16 cellular contexts compared by ENCODE assay signal in the genomic region with DNA sequence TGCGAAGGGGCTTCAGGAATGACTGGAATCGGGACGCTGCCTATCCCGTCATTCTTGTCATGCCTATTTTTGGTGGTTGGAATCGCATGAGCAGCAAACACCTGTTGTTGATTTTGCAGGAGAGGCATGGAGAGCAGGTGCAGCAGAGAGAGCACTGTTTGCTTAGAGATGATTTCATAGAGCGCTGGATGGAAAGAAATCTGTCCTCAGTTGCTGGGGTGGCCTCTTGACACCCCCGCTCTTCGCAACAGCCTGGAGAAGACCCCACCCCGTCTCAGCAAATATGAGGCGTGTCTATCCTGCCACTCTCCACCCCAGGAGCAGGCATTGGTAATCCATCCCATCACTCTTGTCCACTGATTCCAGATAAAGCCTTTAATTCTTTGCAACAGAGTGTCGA. TPM values are rescaled to one million over a fixed set of nuclear protein-coding genes. Genes with fewer than 3 reads are reported as not detected.
A peak's percentile ranks its signal among the peaks of the same experiment; 100 is the strongest.
DNase-seq lines count a peak whose midpoint lies in the region; ATAC-seq and TF ChIP-seq lines count a peak whose summit lies in the region.
"Had no signal": no experiment of that assay in that cellular context is flagged by ENCODE, and none has a peak within 500 bp of the region (broad histone marks: within the 10 kb centered on the region; RNA-seq: fewer than 3 reads in every experiment).

No MANE protein-coding gene starts in this region.

- H3K9me3 ChIP-seq in left lung = no peaks in the 10 kb centered on the region
- H3K9me3 ChIP-seq in osteoblast (ENCODE audit: low read depth, low read length) = no peaks in the 10 kb centered on the region
- H3K9me3 ChIP-seq: MG63, testis had no signal

- ATAC-seq in left lung (peak; percentile 90), GM18517 (IDR thresholded peaks at IDR 0.05; ENCODE audit: unreplicated experiment) (no peak)
- ATAC-seq in stimulated activated naive CD8-positive, alpha-beta T cell treated with anti-CD3 and anti-CD28 coated beads, Interleukin-15, Interleukin-2, amounts not matched to agents 100 U/mL and 50 U/mL, for 24 hours = no peak
- ATAC-seq: activated CD8-positive, alpha-beta T cell treated with anti-CD3 and anti-CD28 coated beads for 36 hours; effector memory CD8-positive, alpha-beta T cell; left lobe of liver had no signal

- no peak overlapping the region for H3K4me3 ChIP-seq in left lung
- H3K4me3 ChIP-seq in osteoblast (ENCODE audit: insufficient read depth, low read length) = no peak overlapping the region
- H3K4me3 ChIP-seq: MG63, testis had no signal

- no peak overlapping the region for H3K4me2 ChIP-seq in osteoblast (ENCODE audit: insufficient read depth, low read length)

- H3K27me3 ChIP-seq in left lung (no peaks in the 10 kb centered on the region), osteoblast (ENCODE audit: insufficient read depth, low read length) (peaks cover 8% of the 10 kb centered on the region)
- H3K27me3 ChIP-seq: MG63, testis had no signal

- no peaks in the 10 kb centered on the region for H3K36me3 ChIP-seq in left lung
- no peaks in the 10 kb centered on the region for H3K36me3 ChIP-seq in osteoblast (ENCODE audit: insufficient read depth, low read length)
- H3K36me3 ChIP-seq: MG63 had no signal

- peak; percentile 82 for DNase-seq in COR-L47 (lab: John Stamatoyannopoulos, UW)
- peak; percentile 93 for DNase-seq in NCI-H146 (lab: John Stamatoyannopoulos, UW)
- peak; percentile 33 for DNase-seq in NCI-H526 treated with DMSO at 0.1 percent for 48 hours (lab: John Stamatoyannopoulos, UW)
- DNase-seq in left lung = peak in 1 of 2 donors; percentile 63
- DNase-seq in osteoblast (ENCODE audit: insufficient read length, low spot score, missing footprints) = no peak
- DNase-seq in stimulated activated naive CD8-positive, alpha-beta T cell treated with anti-CD3 and anti-CD28 coated beads, Interleukin-15, Interleukin-2, amounts not matched to agents 100 U/mL and 50 U/mL, for 24 hours = no peak
- no peak for DNase-seq in stimulated activated naive CD4-positive, alpha-beta T cell treated with Interleukin-2 at 50 U/mL for 16 hours (lab: John Stamatoyannopoulos, UW)
- DNase-seq: activated CD8-positive, alpha-beta T cell treated with anti-CD3 and anti-CD28 coated beads for 36 hours; effector memory CD8-positive, alpha-beta T cell; GF-D8; MG63; retina; stimulated activated CD4-positive, alpha-beta T cell treated with anti-CD3 and anti-CD28 coated beads, Interleukin-1b, Interleukin-23, amount 100 ng/mL, for 48 hours; testis had no signal

- intact Hi-C loops in left lung (cut with DNase I) = no loop called here

- no peak overlapping the region for H2AFZ ChIP-seq in osteoblast (ENCODE audit: low read length)

- H3K27ac ChIP-seq in left lung (peak overlapping the region in 1 of 2 donors; percentile 48), osteoblast (ENCODE audit: low read depth, low read length) (no peak overlapping the region)
- H3K27ac ChIP-seq: testis had no signal

- H3K79me2 ChIP-seq in osteoblast (ENCODE audit: insufficient read depth, low read length) = no peaks in the 10 kb centered on the region

- H4K20me1 ChIP-seq in osteoblast (ENCODE audit: insufficient read depth, low read length) = no peaks in the 10 kb centered on the region

- TF ChIP-seq CTCF in left lung (IDR thresholded peaks at IDR 0.05) (no peak), osteoblast (IDR thresholded peaks at IDR 0.05; ENCODE audit: extremely low read depth, low read depth, low read length) (no peak)

- H3K4me1 ChIP-seq in left lung (peaks cover 4 to 36% of the 10 kb centered on the region in 2 donors), osteoblast (ENCODE audit: insufficient read depth, low read length) (peaks cover 13% of the 10 kb centered on the region)

RNA-seq across cellular contexts. Expression of a gene that starts 19.3 kb away (rescaled TPM):
- 100 to 1,000 TPM; 289 to 331 TPM for total RNA-seq in left lung
- 45.2 and 47.1 TPM in 2 replicates for total RNA-seq in osteoblast

Comparison
In these comparisons a context has a peak if more than half of its experiments do, and no peak if none do; other contexts are left out.
1. DNase-seq: peak in COR-L47 (single experiment), NCI-H146 (single experiment) and NCI-H526 treated with DMSO at 0.1 percent for 48 hours (single experiment); none in osteoblast (single experiment), stimulated activated naive CD8-positive, alpha-beta T cell treated with anti-CD3 and anti-CD28 coated beads, Interleukin-15, Interleukin-2, amounts not matched to agents 100 U/mL and 50 U/mL, for 24 hours (single experiment) and stimulated activated naive CD4-positive, alpha-beta T cell treated with Interleukin-2 at 50 U/mL for 16 hours (single experiment).